ENCODE assay signal across 9 cellular contexts in the genomic region with DNA sequence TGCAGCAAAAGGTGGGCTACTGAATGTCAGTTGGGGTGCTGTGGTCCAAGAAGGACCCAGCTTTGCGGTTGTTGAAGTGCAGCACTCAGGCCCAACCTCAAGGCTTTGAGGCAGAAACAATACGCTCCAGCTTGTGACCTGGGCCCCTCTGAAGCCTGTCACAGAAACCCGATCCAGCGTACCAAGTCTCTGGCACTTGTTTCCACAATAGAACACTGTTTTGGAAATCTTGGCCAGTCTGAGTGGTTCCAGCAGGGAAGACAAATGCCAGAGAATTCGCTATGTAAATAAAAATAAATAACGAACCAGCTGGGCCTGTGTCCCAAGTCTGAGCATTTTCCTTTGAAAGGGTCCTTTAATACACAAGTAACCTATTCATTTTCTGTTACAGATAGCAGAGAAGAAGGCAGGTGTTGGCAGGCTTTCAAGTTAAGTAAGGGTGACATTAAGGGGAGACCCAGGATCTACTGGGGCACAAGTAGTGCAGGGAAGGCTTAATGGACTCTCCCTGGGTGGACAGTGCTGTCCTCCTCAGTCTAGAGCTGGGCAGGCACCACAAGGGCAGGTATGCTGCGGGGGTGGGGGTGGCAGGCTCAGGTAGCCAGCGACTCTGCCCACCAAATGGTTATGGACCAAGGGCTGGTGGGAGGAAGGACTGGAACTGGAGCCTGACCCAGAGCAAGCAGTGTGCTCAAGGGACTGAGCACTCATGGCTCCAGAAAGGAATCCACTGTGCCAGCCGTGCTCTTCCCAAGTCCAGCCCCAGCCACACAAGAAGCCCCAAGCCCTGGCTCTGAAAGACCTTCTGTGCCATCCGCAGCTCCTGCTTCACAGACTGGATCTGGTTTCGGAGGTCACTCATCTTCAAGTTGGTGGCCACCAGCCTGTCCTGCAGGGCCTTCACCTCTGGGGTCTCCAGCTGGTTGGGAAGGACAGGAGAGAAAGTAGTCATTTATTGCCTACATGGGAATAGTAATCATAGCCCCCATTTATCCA. TPM values are rescaled to one million over a fixed set of nuclear protein-coding genes. Genes with fewer than 3 reads are reported as not detected.
DNase-seq lines count a peak whose midpoint lies in the region; ATAC-seq and TF ChIP-seq lines count a peak whose summit lies in the region.
"Had no signal": no experiment of that assay in that cellular context is flagged by ENCODE, and none has a peak within 500 bp of the region (broad histone marks: within the 10 kb centered on the region; RNA-seq: fewer than 3 reads in every experiment).

No MANE protein-coding gene starts in this region.

- H3K27me3 ChIP-seq in effector memory CD4-positive, alpha-beta T cell (replicated peaks; ENCODE audit: control insufficient read depth, insufficient read depth, low read length, poor library complexity, severe bottlenecking), result no peaks in the 10 kb centered on the region
- H3K27me3 ChIP-seq in muscle layer of colon (ENCODE audit: control insufficient read depth in 1 of 2, insufficient read depth in 2 of 2, low read length in 2 of 2), result no peaks in the 10 kb centered on the region

- H3K4me3 ChIP-seq in AG10803 (ENCODE audit: low read length), result no peak overlapping the region
- H3K4me3 ChIP-seq in effector memory CD4-positive, alpha-beta T cell (ENCODE audit: insufficient read depth, low read depth, low read length, poor library complexity, severe bottlenecking), result no peak overlapping the region
- H3K4me3 ChIP-seq in muscle layer of colon (ENCODE audit: low read depth in 1 of 2, low read length in 2 of 2), result peak overlapping the region in 1 of 2 donors; percentile 13

- H3K4me3 Mint-ChIP-seq in chondrocyte (ENCODE audit: unreplicated experiment), result no peak overlapping the region

- H3K36me3 Mint-ChIP-seq in chondrocyte (ENCODE audit: low read depth), result no peaks in the 10 kb centered on the region

- CTCF ChIA-PET in RWPE1 (lab: Yijun Ruan, JAX), result interaction anchor here (1.6 kb wide), 1 partner anchor 9 kb away, joined by 4 read pairs; no protein-coding TSS in a partner anchor

- H3K27ac Mint-ChIP-seq in chondrocyte (ENCODE audit: unreplicated experiment), result no peak overlapping the region

- peak overlapping the region; percentile 3 for H3K27ac ChIP-seq in effector memory CD4-positive, alpha-beta T cell (ENCODE audit: insufficient read depth, low read length, poor library complexity, severe bottlenecking)
- peak overlapping the region; percentile 94 for H3K27ac ChIP-seq in muscle layer of colon (ENCODE audit: low read depth, low read length)
- H3K27ac ChIP-seq in RWPE1, result no peak overlapping the region

- DNase-seq in AG10803 (ENCODE audit: low read depth) (peak; percentile 42), NCI-H128 (lab: John Stamatoyannopoulos, UW; ENCODE audit: unreplicated experiment) (peak; percentile 11), RWPE1 (ENCODE audit: low spot score) (no peak), NCI-H2081 treated with DMSO at 0.1 percent for 48 hours (lab: John Stamatoyannopoulos, UW) (no peak), chondrocyte (ENCODE audit: low spot score) (no peak)
- DNase-seq in effector memory CD4-positive, alpha-beta T cell, result no peak
- DNase-seq: Kasumi-1 had no signal

- ATAC-seq in GM21390 (IDR thresholded peaks at IDR 0.05; ENCODE audit: unreplicated experiment), result no peak

- H3K27me3 Mint-ChIP-seq in chondrocyte (ENCODE audit: low read depth), result no peaks in the 10 kb centered on the region

- POLR2A ChIA-PET in RWPE1 (lab: Yijun Ruan, JAX; ENCODE audit: low non-redundant PET), result no interaction called here

- H3K9me3 ChIP-seq in effector memory CD4-positive, alpha-beta T cell (ENCODE audit: control insufficient read depth, low read length), result no peaks in the 10 kb centered on the region
- no peaks in the 10 kb centered on the region for H3K9me3 ChIP-seq in muscle layer of colon (ENCODE audit: low read length)

- peaks cover 22% of the 10 kb centered on the region for H3K4me1 ChIP-seq in effector memory CD4-positive, alpha-beta T cell (ENCODE audit: control insufficient read depth, insufficient read depth, low read length, poor library complexity, severe bottlenecking)
- peaks cover 71% of the 10 kb centered on the region for H3K4me1 ChIP-seq in muscle layer of colon (ENCODE audit: insufficient read depth, low read length)

- TF ChIP-seq CTCF in AG10803 (conservative IDR thresholded peaks at IDR 0.05; ENCODE audit: low read length) (no peak), RWPE1 (conservative IDR thresholded peaks at IDR 0.05; ENCODE audit: low read depth) (no peak), chondrocyte (IDR thresholded peaks at IDR 0.05) (no peak)

- H3K4me1 Mint-ChIP-seq in chondrocyte (ENCODE audit: low read depth), result peaks cover 10% of the 10 kb centered on the region

- no peaks in the 10 kb centered on the region for H3K9me3 Mint-ChIP-seq in chondrocyte (ENCODE audit: low read depth)

- no peaks in the 10 kb centered on the region for H3K36me3 ChIP-seq in effector memory CD4-positive, alpha-beta T cell (ENCODE audit: control insufficient read depth, insufficient read depth, low read length)
- H3K36me3 ChIP-seq in muscle layer of colon (ENCODE audit: insufficient read depth, low read length), result no peaks in the 10 kb centered on the region

- no peak overlapping the region for H3K9ac ChIP-seq in muscle layer of colon (ENCODE audit: low read length)

RNA-seq across cellular contexts. Expression of a gene that starts 26.3 kb away (rescaled TPM):
- total RNA-seq in chondrocyte, result 0.40 to 0.77 TPM in 2 of 3 replicates, not detected in the other

RNA-seq across cellular contexts. Expression of a gene that starts 44.2 kb away (rescaled TPM):
- total RNA-seq in chondrocyte, result not detected in 3 replicates

RNA-seq across cellular contexts. Expression of a gene that starts 57.5 kb away (rescaled TPM):
- total RNA-seq in chondrocyte, result 78.6 to 89.7 TPM (median 78.7 TPM) in 3 replicates

Comparison
In these comparisons a context has a peak if more than half of its experiments do, and no peak if none do; other contexts are left out.
1. DNase-seq: peak in AG10803 (single experiment) and NCI-H128 (single experiment); none in effector memory CD4-positive, alpha-beta T cell (0 of 3), RWPE1 (single experiment), NCI-H2081 treated with DMSO at 0.1 percent for 48 hours (single experiment) and chondrocyte (single experiment).